Comparison of ENCODE assay signal across 29 cellular contexts in the genomic region with DNA sequence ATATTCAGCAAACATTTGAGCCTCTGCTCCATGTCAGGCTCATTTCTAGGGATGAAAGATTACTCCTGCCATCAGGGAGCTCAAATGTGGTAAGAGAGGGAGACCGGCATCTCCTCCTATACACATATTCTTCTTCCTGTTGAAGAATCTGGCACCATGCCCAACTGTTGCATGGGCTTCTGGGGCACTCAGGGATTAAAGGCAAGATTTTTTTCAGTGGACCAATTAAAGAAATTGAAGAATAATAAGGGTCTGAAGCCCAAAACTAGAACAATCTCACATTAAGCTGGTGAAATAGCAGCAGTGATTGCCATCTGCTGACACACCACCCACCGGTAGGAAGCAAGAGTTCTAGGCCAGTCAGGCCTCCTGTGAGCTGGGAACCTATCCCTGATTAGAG.
DNase-seq lines count a peak whose midpoint lies in the region; TF ChIP-seq lines count a peak whose summit lies in the region.
"Had no signal": no experiment of that assay in that cellular context is flagged by ENCODE, and none has a peak within 500 bp of the region (broad histone marks: within the 10 kb centered on the region; RNA-seq: fewer than 3 reads in every experiment).

No MANE protein-coding gene starts in this region.

- peak; percentile 19 for DNase-seq in NCI-H345 (lab: John Stamatoyannopoulos, UW)
- DNase-seq in NCI-H345 treated with DMSO at 0.1 percent for 48 hours (lab: John Stamatoyannopoulos, UW; ENCODE audit: unreplicated experiment): no peak
- DNase-seq in G401 (ENCODE audit: low spot score): peak; percentile 45
- DNase-seq in NCI-H524 treated with DMSO at 0.1 percent for 48 hours (lab: John Stamatoyannopoulos, UW): peak; percentile 52
- peak; percentile 1 for DNase-seq in lung microvascular endothelial cell (ENCODE audit: low read depth in 2 of 2)
- no peak for DNase-seq in ureter (ENCODE audit: low spot score)
- no peak for DNase-seq in GDM1 (lab: John Stamatoyannopoulos, UW)
- no peak for DNase-seq in prostate gland (ENCODE audit: low spot score)
- DNase-seq: activated CD4-positive, alpha-beta memory T cell treated with anti-CD3 and anti-CD28 coated beads, Interleukin-2, amount 10 ng/mL, durations not matched to agents 7 days and 5 days; activated CD4-positive, CD25-positive, alpha-beta regulatory T cell treated with anti-CD3 and anti-CD28 coated beads, Interleukin-2, amount 50 U/mL, for 72 hours; activated CD8-positive, alpha-beta memory T cell treated with anti-CD3 and anti-CD28 coated beads, Interleukin-2, amount 50 U/mL, for 48 hours; activated naive CD4-positive, alpha-beta T cell treated with anti-CD3 and anti-CD28 coated beads, Interleukin-2, amount 50 U/mL, for 16 hours; amniotic stem cell; colonic mucosa; effector CD4-positive, alpha-beta T cell; KG1; left colon; MM.1S; NCI-H1105 treated with DMSO at 0.1 percent for 48 hours; NCI-H1930; NCI-H446 treated with DMSO at 0.1 percent for 48 hours; nephron progenitor cell; PC-9; retina; Right ventricle myocardium superior; stimulated activated naive B cell treated with anti-CD40 and anti-IgM and Interleukin-4, amounts not matched to agents 10 μg/mL and 1 μg/mL and 100 μg/mL, for 72 hours had no signal

- WGBS in prostate gland: 90% methylated on average over 2 of the region's 2 CpGs

- intact Hi-C loops in prostate gland (cut with DNase I): no loop called here

- in situ Hi-C loops in G401 (cut with HindIII; ENCODE audit: low sequenced_read_pairs): no loop called here

- no peaks in the 10 kb centered on the region for H3K27me3 ChIP-seq in prostate gland (replicated peaks; ENCODE audit: insufficient read depth)
- H3K27me3 ChIP-seq: colonic mucosa, gastroesophageal sphincter, hepatocyte had no signal

- H3K27ac ChIP-seq in prostate gland: no peak overlapping the region
- H3K27ac ChIP-seq: colonic mucosa, gastroesophageal sphincter, hepatocyte, PC-9, skin epidermis had no signal

- H3K4me1 ChIP-seq in prostate gland (replicated peaks): no peaks in the 10 kb centered on the region
- H3K4me1 ChIP-seq: colonic mucosa, gastroesophageal sphincter had no signal

- H3K36me3 ChIP-seq in prostate gland: no peaks in the 10 kb centered on the region
- H3K36me3 ChIP-seq: colonic mucosa, gastroesophageal sphincter had no signal

- no peak overlapping the region for H3K4me3 ChIP-seq in prostate gland
- H3K4me3 ChIP-seq: colonic mucosa, gastroesophageal sphincter, hepatocyte, PC-9, skin epidermis had no signal

- TF ChIP-seq CTCF in prostate gland (IDR thresholded peaks at IDR 0.05): no peak

- no peak for TF ChIP-seq POLR2A in prostate gland (IDR thresholded peaks at IDR 0.05)

- H3K9me3 ChIP-seq in prostate gland: no peaks in the 10 kb centered on the region
- H3K9me3 ChIP-seq: colonic mucosa, gastroesophageal sphincter had no signal

Comparison
In these comparisons a context has a peak if more than half of its experiments do, and no peak if none do; other contexts are left out.
1. DNase-seq: peak in NCI-H345 (single experiment), G401 (single experiment), NCI-H524 treated with DMSO at 0.1 percent for 48 hours (single experiment) and lung microvascular endothelial cell (2 of 2); none in NCI-H345 treated with DMSO at 0.1 percent for 48 hours (single experiment), ureter (single experiment), GDM1 (single experiment) and prostate gland (single experiment).